21 cellular contexts compared by ENCODE assay signal in the genomic region with DNA sequence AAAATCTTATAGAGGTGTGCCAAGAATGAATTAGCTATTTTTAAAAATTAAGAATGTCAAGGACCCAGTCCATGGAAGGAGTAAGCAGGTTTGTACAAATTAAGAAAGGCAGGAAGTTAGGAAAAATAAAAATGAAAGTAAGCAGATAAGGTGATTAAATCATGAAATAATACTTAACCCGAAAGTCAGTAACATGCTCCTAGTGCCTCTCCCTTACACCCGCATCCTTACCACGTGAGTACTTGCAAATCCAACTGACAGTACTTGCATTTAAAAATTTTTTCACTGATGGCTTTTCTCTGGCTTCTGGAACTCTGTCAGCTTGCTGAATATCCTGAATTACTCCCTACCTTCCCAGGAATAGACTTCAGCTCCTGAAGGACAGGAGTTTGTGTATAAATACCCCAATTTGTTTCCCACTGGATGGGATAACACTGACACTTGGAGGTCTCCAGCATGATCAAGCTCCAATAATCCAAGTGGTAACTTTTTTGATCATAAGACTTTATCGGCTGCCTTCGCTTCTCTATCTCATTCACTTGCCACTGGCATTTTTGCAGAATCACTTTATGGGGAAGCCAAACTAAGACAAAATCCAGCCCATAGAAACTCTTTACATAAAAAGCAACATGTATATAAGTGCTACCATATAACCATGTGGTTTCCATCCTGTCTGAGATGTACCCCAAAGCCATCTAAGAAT. TPM values are rescaled to one million over a fixed set of nuclear protein-coding genes. Genes with fewer than 3 reads are reported as not detected.
A peak's percentile ranks its signal among the peaks of the same experiment; 100 is the strongest.
DNase-seq lines count a peak whose midpoint lies in the region; ATAC-seq, FAIRE-seq and TF ChIP-seq lines count a peak whose summit lies in the region.
"Had no signal": no experiment of that assay in that cellular context is flagged by ENCODE, and none has a peak within 500 bp of the region (broad histone marks: within the 10 kb centered on the region; RNA-seq: fewer than 3 reads in every experiment).

No MANE protein-coding gene starts in this region.

- no peak for TF ChIP-seq EP300 in A549 (IDR thresholded peaks at IDR 0.05)

- no peak overlapping the region for H3K4me3 Mint-ChIP-seq in CD4-positive, alpha-beta memory T cell
- H3K4me3 Mint-ChIP-seq in activated CD8-positive, alpha-beta T cell treated with anti-CD3 and anti-CD28 coated beads for 36 hours: no peak overlapping the region
- H3K4me3 Mint-ChIP-seq: T-helper 1 cell treated with Interleukin-12 subunit alpha and Interleukin-12 subunit beta and Interleukin-4 antibody, amounts not matched to agents 30 μg/mL and 1 μg/mL, for 36 hours; WTC11 had no signal

- peaks cover 76% of the 10 kb centered on the region for H3K36me3 ChIP-seq in CD4-positive, alpha-beta memory T cell (ENCODE audit: insufficient read depth, low read length)
- H3K36me3 ChIP-seq: pancreas had no signal

- H3K27ac ChIP-seq in A549: peak overlapping the region in 1 of 2 experiments; percentile 26; a peak in 3 of 6 replicates
- peak overlapping the region; percentile 25 for H3K27ac ChIP-seq in CD4-positive, alpha-beta memory T cell (ENCODE audit: low read depth, low read length)
- H3K27ac ChIP-seq: lower lobe of right lung, pancreas had no signal

- ATAC-seq in A549 (no peak; a peak in 1 of 6 replicates), HG03442 (IDR thresholded peaks at IDR 0.05; ENCODE audit: unreplicated experiment) (no peak)
- no peak for ATAC-seq in activated CD8-positive, alpha-beta T cell treated with anti-CD3 and anti-CD28 coated beads for 36 hours
- ATAC-seq: heart right ventricle, lower lobe of right lung, pancreas, sciatic nerve, WTC11 had no signal

- POLR2A ChIA-PET in A549 (lab: Yijun Ruan, JAX): interaction anchor here (1.6 kb wide), 1 partner anchor 15 kb away, joined by 4 read pairs; no protein-coding TSS in a partner anchor
- POLR2A ChIA-PET in CD4-positive, alpha-beta memory T cell (lab: Charles Lee; ENCODE audit: partially characterized antibody): no interaction called here
- POLR2A ChIA-PET in activated CD8-positive, alpha-beta T cell treated with anti-CD3 and anti-CD28 coated beads for 36 hours (lab: Charles Lee): interaction anchor here (1.0 to 1.1 kb wide), 2 partner anchors 48 to 101 kb away, joined by 3 read pairs; no protein-coding TSS in a partner anchor

- peak overlapping the region; percentile 21; the same call in 1 of the 3 replicates for H3K4me2 ChIP-seq in A549

- TF ChIP-seq POLR2A in A549 (IDR thresholded peaks at IDR 0.05; ENCODE audit: low read length): no peak

- H3K4me1 Mint-ChIP-seq in CD4-positive, alpha-beta memory T cell: peaks cover 16 to 39% (median 23%) of the 10 kb centered on the region in 4 donors
- H3K4me1 Mint-ChIP-seq in activated CD8-positive, alpha-beta T cell treated with anti-CD3 and anti-CD28 coated beads for 36 hours (ENCODE audit: low read depth): peaks cover 57% of the 10 kb centered on the region
- H3K4me1 Mint-ChIP-seq: WTC11 had no signal

- H3K36me3 Mint-ChIP-seq in CD4-positive, alpha-beta memory T cell: peaks cover 64 to 73% of the 10 kb centered on the region in 2 donors
- peaks cover 43% of the 10 kb centered on the region for H3K36me3 Mint-ChIP-seq in activated CD8-positive, alpha-beta T cell treated with anti-CD3 and anti-CD28 coated beads for 36 hours (ENCODE audit: low read depth)
- H3K36me3 Mint-ChIP-seq: WTC11 had no signal

- no peaks in the 10 kb centered on the region for H3K9me3 Mint-ChIP-seq in CD4-positive, alpha-beta memory T cell
- H3K9me3 Mint-ChIP-seq in activated CD8-positive, alpha-beta T cell treated with anti-CD3 and anti-CD28 coated beads for 36 hours: no peaks in the 10 kb centered on the region
- H3K9me3 Mint-ChIP-seq: T-helper 1 cell treated with Interleukin-12 subunit alpha and Interleukin-12 subunit beta and Interleukin-4 antibody, amounts not matched to agents 30 μg/mL and 1 μg/mL, for 36 hours; WTC11 had no signal

- DNase-seq in A549 (ENCODE audit: low read depth in 1 of 2, low spot score in 1 of 2): no peak
- no peak for DNase-seq in CD4-positive, alpha-beta memory T cell
- no peak for DNase-seq in activated CD8-positive, alpha-beta T cell treated with anti-CD3 and anti-CD28 coated beads for 36 hours
- DNase-seq in fibroblast of villous mesenchyme (ENCODE audit: low read depth): peak; percentile 28
- DNase-seq in GM10266 (ENCODE audit: extremely low spot score): no peak
- DNase-seq in SKM-1 treated with dmso at 0.1 percent for 144 hours (lab: John Stamatoyannopoulos, UW; ENCODE audit: unreplicated experiment): no peak
- DNase-seq in SIG-M5 (lab: John Stamatoyannopoulos, UW): no peak
- DNase-seq: activated gamma-delta T cell treated with Interleukin-2 at 50 U/mL for 16 hours; heart right ventricle; lower lobe of right lung; NCI-H1105; NCI-H2081; NCI-H524 treated with DMSO at 0.1 percent for 48 hours; pancreas; SHP77; stimulated activated naive CD4-positive, alpha-beta T cell had no signal

- no peak for TF ChIP-seq RAD21 in A549 (conservative IDR thresholded peaks at IDR 0.05 in 1 of 2, IDR thresholded peaks at IDR 0.05 in 1 of 2)

- H3K27ac Mint-ChIP-seq in CD4-positive, alpha-beta memory T cell: peak overlapping the region; percentile 24 to 76 (median 53)
- peak overlapping the region; percentile 86 for H3K27ac Mint-ChIP-seq in activated CD8-positive, alpha-beta T cell treated with anti-CD3 and anti-CD28 coated beads for 36 hours
- H3K27ac Mint-ChIP-seq: T-helper 1 cell treated with Interleukin-12 subunit alpha and Interleukin-12 subunit beta and Interleukin-4 antibody, amounts not matched to agents 30 μg/mL and 1 μg/mL, for 36 hours; WTC11 had no signal

- no peaks in the 10 kb centered on the region for H3K27me3 ChIP-seq in CD4-positive, alpha-beta memory T cell (ENCODE audit: insufficient read depth, low read length)

- H3K4me1 ChIP-seq in A549: peaks cover 59% of the 10 kb centered on the region
- peaks cover 26% of the 10 kb centered on the region for H3K4me1 ChIP-seq in CD4-positive, alpha-beta memory T cell (ENCODE audit: insufficient read depth, low read length)
- H3K4me1 ChIP-seq: lower lobe of right lung, pancreas had no signal

- FAIRE-seq in A549 (lab: Jason Lieb, UNC): no peak
- FAIRE-seq: HTR-8/SVneo, pancreas had no signal

- H3K4me3 ChIP-seq in A549: no peak overlapping the region
- H3K4me3 ChIP-seq in CD4-positive, alpha-beta memory T cell (ENCODE audit: low read length in 2 of 2): no peak overlapping the region
- H3K4me3 ChIP-seq in fibroblast of villous mesenchyme (ENCODE audit: low read depth, low read length): no peak overlapping the region
- H3K4me3 ChIP-seq: heart right ventricle, lower lobe of right lung, pancreas had no signal

- WGBS in A549 (ENCODE audit: missing lambda C conversion rate): 87% methylated on average over 5 of the region's 5 CpGs

- no peaks in the 10 kb centered on the region for H3K9me3 ChIP-seq in A549
- H3K9me3 ChIP-seq in CD4-positive, alpha-beta memory T cell (ENCODE audit: control insufficient read depth in 1 of 2, low read length in 2 of 2): no peaks in the 10 kb centered on the region
- H3K9me3 ChIP-seq: heart right ventricle, lower lobe of right lung, pancreas had no signal

- CTCF ChIA-PET in A549 (lab: Yijun Ruan, JAX): interaction anchor here (0.6 to 2.3 kb wide), 6 partner anchors 9 to 168 kb away, joined by 3 to 6 read pairs (median 3); no protein-coding TSS in a partner anchor
- CTCF ChIA-PET in CD4-positive, alpha-beta memory T cell (lab: Charles Lee; ENCODE audit: partially characterized antibody): interaction anchor here (1.4 to 2.3 kb wide), 4 partner anchors 10 to 167 kb away, joined by 5 to 7 read pairs (median 6); no protein-coding TSS in a partner anchor
- CTCF ChIA-PET in activated CD8-positive, alpha-beta T cell treated with anti-CD3 and anti-CD28 coated beads for 36 hours (lab: Charles Lee): interaction anchor here (1.0 to 1.9 kb wide), 4 partner anchors 20 to 110 kb away, joined by 3 to 7 read pairs (median 4); no protein-coding TSS in a partner anchor

- intact Hi-C loops in CD4-positive, alpha-beta memory T cell (cut with micrococcal nuclease): loop anchor here (2.0 kb wide), 1 partner anchor 15 kb away; no protein-coding TSS in a partner anchor
- intact Hi-C loops in activated CD8-positive, alpha-beta T cell treated with anti-CD3 and anti-CD28 coated beads for 36 hours (cut with micrococcal nuclease): no loop called here

- H3K27me3 Mint-ChIP-seq in CD4-positive, alpha-beta memory T cell: no peaks in the 10 kb centered on the region
- H3K27me3 Mint-ChIP-seq in activated CD8-positive, alpha-beta T cell treated with anti-CD3 and anti-CD28 coated beads for 36 hours: no peaks in the 10 kb centered on the region

- TF ChIP-seq CTCF in A549 (IDR thresholded peaks at IDR 0.05) (no peak), fibroblast of villous mesenchyme (IDR thresholded peaks at IDR 0.05; ENCODE audit: insufficient read depth, low read depth, low read length) (no peak), GM10266 (IDR thresholded peaks at IDR 0.05; ENCODE audit: control insufficient read depth, insufficient read depth, low read depth, missing control alignments) (no peak)
- no peak for TF ChIP-seq CTCF in activated CD8-positive, alpha-beta T cell treated with anti-CD3 and anti-CD28 coated beads for 36 hours (IDR thresholded peaks at IDR 0.05)

TF ChIP-seq in A549, 52 proteins besides CTCF, POLR2A, EP300 and RAD21:
- TF ChIP-seq ESRRA (IDR thresholded peaks at IDR 0.05; ENCODE audit: borderline replicate concordance, low read length): no peak
- 0 out of 2 replicates have a peak, but pooled peaks have one; percentile 24 for TF ChIP-seq EHMT2 (IDR thresholded peaks at IDR 0.05; ENCODE audit: low read depth)
- TF ChIP-seq RCOR1 (IDR thresholded peaks at IDR 0.05; ENCODE audit: low read depth, low read length): no peak
- no peak for TF ChIP-seq HOXB13 (CRISPR knock-in tag; IDR thresholded peaks at IDR 0.05; ENCODE audit: low read depth)
- TF ChIP-seq FOSL2 (IDR thresholded peaks at IDR 0.05): no peak
- no peak for TF ChIP-seq FOSL2 (CRISPR knock-in tag; IDR thresholded peaks at IDR 0.05)
- no peak for TF ChIP-seq NR3C1 (IDR thresholded peaks at IDR 0.05)
- no peak for TF ChIP-seq HOXB5 (CRISPR knock-in tag; IDR thresholded peaks at IDR 0.05)

RNA-seq across cellular contexts. Expression of a gene that starts 41.6 kb away (rescaled TPM):
- polyA plus RNA-seq in A549 (2011; rRNA removed) (26.8 and 28.5 TPM in 2 replicates), A549 (2017; fragmentation: RNase III; extraction: RNeasy Plus Mini Kit Qiagen cat#74134 plus additional on column Dnase treatment) (5.8 to 6.8 TPM (median 6.5 TPM) in 3 replicates)
- polyA plus RNA-seq in A549 (2012; cell fraction: cytosol; rRNA removed): 1.6 and 1.9 TPM in 2 replicates
- 3.7 and 5.4 TPM in 2 replicates for polyA plus RNA-seq in A549 (2012; cell fraction: nucleus; rRNA removed)
- polyA minus RNA-seq in A549 (2011; rRNA and poly(A)+ RNA removed): 59.6 and 63.3 TPM in 2 replicates
- total RNA-seq in CD4-positive, alpha-beta memory T cell: 10 to 100 TPM; 85.0 to 94.9 TPM
- polyA plus RNA-seq in CD4-positive, alpha-beta memory T cell: 10 to 100 TPM in 1 of 2 donors, 1 to 10 TPM in 1; 6.7 to 18.6 TPM
- total RNA-seq in activated CD8-positive, alpha-beta T cell treated with anti-CD3 and anti-CD28 coated beads for 36 hours: 10 to 100 TPM; 23.9 to 26.1 TPM
- total RNA-seq in fibroblast of villous mesenchyme: 47.4 and 50.1 TPM in 2 replicates
